ENCODE assay signal across 9 cellular contexts in genomic region chr2:216057688-216058193, GRCh38. TPM values are rescaled to one million over a fixed set of nuclear protein-coding genes. Genes with fewer than 3 reads are reported as not detected.
A peak's percentile ranks its signal among the peaks of the same experiment; 100 is the strongest.
DNase-seq lines count a peak whose midpoint lies in the region; ATAC-seq and TF ChIP-seq lines count a peak whose summit lies in the region.
"Had no signal": no experiment of that assay in that cellular context is flagged by ENCODE, and none has a peak within 500 bp of the region (broad histone marks: within the 10 kb centered on the region; RNA-seq: fewer than 3 reads in every experiment).

No MANE protein-coding gene starts in this region.

- intact Hi-C loops in CD8-positive, alpha-beta T cell (cut with DNase I, micrococcal nuclease) = loop anchor here in 1 of 2 experiments (1.0 to 2.0 kb wide), 3 partner anchors 23 to 57 kb away; partner anchors contain the start of genes PECR and TMEM169

- 87% methylated on average over 7 of the region's 7 CpGs for WGBS in HUES64

- peak overlapping the region; percentile 81 for H3K4me3 Mint-ChIP-seq in CD8-positive, alpha-beta T cell
- H3K4me3 Mint-ChIP-seq in activated CD8-positive, alpha-beta memory T cell treated with anti-CD3 and anti-CD28 coated beads, Interleukin-2, amount 10 ng/mL, durations not matched to agents 7 days and 5 days = peak overlapping the region; percentile 59

- H3K4me1 ChIP-seq in CD8-positive, alpha-beta T cell (ENCODE audit: insufficient read depth, low read length) = peaks cover 20% of the 10 kb centered on the region
- H3K4me1 ChIP-seq in HUES64 (ENCODE audit: insufficient read depth, low read length) (no peaks in the 10 kb centered on the region), foreskin keratinocyte (peaks cover 14% of the 10 kb centered on the region)

- no peaks in the 10 kb centered on the region for H3K9me3 Mint-ChIP-seq in CD8-positive, alpha-beta T cell
- no peaks in the 10 kb centered on the region for H3K9me3 Mint-ChIP-seq in activated CD8-positive, alpha-beta memory T cell treated with anti-CD3 and anti-CD28 coated beads, Interleukin-2, amount 10 ng/mL, durations not matched to agents 7 days and 5 days (ENCODE audit: low read depth)

- DNase-seq in CD8-positive, alpha-beta T cell = peak; percentile 22 to 80 (median 54)
- peak; percentile 84 for DNase-seq in activated CD8-positive, alpha-beta memory T cell treated with anti-CD3 and anti-CD28 coated beads, Interleukin-2, amount 10 ng/mL, durations not matched to agents 7 days and 5 days
- peak; percentile 42 to 66 for DNase-seq in foreskin keratinocyte
- peak; percentile 50 for DNase-seq in stimulated activated CD4-positive, alpha-beta T cell treated with anti-CD3 and anti-CD28 coated beads, Interleukin-4, amount 100 ng/mL, for 1 hour
- DNase-seq in NCI-H2227 (lab: John Stamatoyannopoulos, UW; ENCODE audit: unreplicated experiment) = no peak
- DNase-seq in retina = no peak

- no peaks in the 10 kb centered on the region for H3K36me3 ChIP-seq in CD8-positive, alpha-beta T cell (ENCODE audit: insufficient read depth, low read length)
- peaks cover 41% of the 10 kb centered on the region for H3K36me3 ChIP-seq in HUES64 (ENCODE audit: insufficient read depth, low read length)

- no peaks in the 10 kb centered on the region for H3K27me3 Mint-ChIP-seq in CD8-positive, alpha-beta T cell (ENCODE audit: low read depth)
- H3K27me3 Mint-ChIP-seq in activated CD8-positive, alpha-beta memory T cell treated with anti-CD3 and anti-CD28 coated beads, Interleukin-2, amount 10 ng/mL, durations not matched to agents 7 days and 5 days = no peaks in the 10 kb centered on the region

- H3K4me1 Mint-ChIP-seq in CD8-positive, alpha-beta T cell (ENCODE audit: low read depth) = peaks cover 32% of the 10 kb centered on the region
- H3K4me1 Mint-ChIP-seq in activated CD8-positive, alpha-beta memory T cell treated with anti-CD3 and anti-CD28 coated beads, Interleukin-2, amount 10 ng/mL, durations not matched to agents 7 days and 5 days = peaks cover 39% of the 10 kb centered on the region

- peak overlapping the region; percentile 80 for H3K27ac ChIP-seq in CD8-positive, alpha-beta T cell (ENCODE audit: low read depth, low read length)
- 0 out of 2 replicates have a peak overlapping the region, but pooled peaks have one; percentile 1 for H3K27ac ChIP-seq in HUES64 (ENCODE audit: low read depth, low read length)
- no peak overlapping the region for H3K27ac ChIP-seq in foreskin keratinocyte
- H3K27ac ChIP-seq: HL-60 had no signal

- H3K9ac ChIP-seq in HUES64 (ENCODE audit: low read depth, low read length) = no peak overlapping the region

- H3K27me3 ChIP-seq in CD8-positive, alpha-beta T cell (ENCODE audit: insufficient read depth, low read length) = no peaks in the 10 kb centered on the region
- H3K27me3 ChIP-seq in HUES64 (ENCODE audit: insufficient read depth, low read length) (no peaks in the 10 kb centered on the region), foreskin keratinocyte (no peaks in the 10 kb centered on the region)

- H3K36me3 Mint-ChIP-seq in CD8-positive, alpha-beta T cell = peaks cover 36% of the 10 kb centered on the region
- peaks cover 23% of the 10 kb centered on the region for H3K36me3 Mint-ChIP-seq in activated CD8-positive, alpha-beta memory T cell treated with anti-CD3 and anti-CD28 coated beads, Interleukin-2, amount 10 ng/mL, durations not matched to agents 7 days and 5 days

- peak overlapping the region; percentile 99 for H3K27ac Mint-ChIP-seq in CD8-positive, alpha-beta T cell
- H3K27ac Mint-ChIP-seq in activated CD8-positive, alpha-beta memory T cell treated with anti-CD3 and anti-CD28 coated beads, Interleukin-2, amount 10 ng/mL, durations not matched to agents 7 days and 5 days = peak overlapping the region; percentile 97

- peak overlapping the region; percentile 46 for H3K4me3 ChIP-seq in CD8-positive, alpha-beta T cell (ENCODE audit: low read depth, low read length)
- no peak overlapping the region for H3K4me3 ChIP-seq in HUES64 (ENCODE audit: low read length)

- no peak for TF ChIP-seq CTCF in CD8-positive, alpha-beta T cell (IDR thresholded peaks at IDR 0.05)
- no peak for TF ChIP-seq CTCF in foreskin keratinocyte (conservative IDR thresholded peaks at IDR 0.05)

- POLR2A ChIA-PET in CD8-positive, alpha-beta T cell (lab: Charles Lee) = interaction anchor here (0.9 to 2.2 kb wide), 6 partner anchors 12 to 56 kb away, joined by 3 to 14 read pairs (median 5); partner anchors contain the start of genes PECR, TMEM169 and XRCC5

- ATAC-seq in CD8-positive, alpha-beta T cell = peak; percentile 99
- ATAC-seq in GM21390 (IDR thresholded peaks at IDR 0.05; ENCODE audit: unreplicated experiment) (peak; percentile 85), foreskin keratinocyte (peak; percentile 68)
- peak; percentile 98 for ATAC-seq in activated CD8-positive, alpha-beta memory T cell treated with anti-CD3 and anti-CD28 coated beads, Interleukin-2, amount 10 ng/mL, durations not matched to agents 7 days and 5 days

- H3K9me3 ChIP-seq in CD8-positive, alpha-beta T cell (ENCODE audit: low read length) = no peaks in the 10 kb centered on the region
- 0 out of 2 replicates have a peak, but pooled peaks cover 2% of the 10 kb centered on the region for H3K9me3 ChIP-seq in HUES64 (ENCODE audit: insufficient read depth, low read depth, low read length)

- CTCF ChIA-PET in CD8-positive, alpha-beta T cell (lab: Charles Lee) = interaction anchor here (0.7 to 2.6 kb wide), 8 partner anchors 12 to 610 kb away, joined by 3 to 16 read pairs (median 4); partner anchors contain the start of gene XRCC5
- CTCF ChIA-PET in activated CD8-positive, alpha-beta memory T cell treated with anti-CD3 and anti-CD28 coated beads, Interleukin-2, amount 10 ng/mL, durations not matched to agents 7 days and 5 days (lab: Charles Lee) = interaction anchor here (1.2 to 5.7 kb wide), 10 partner anchors 10 to 56 kb away, joined by 3 to 46 read pairs (median 6); partner anchors contain the start of genes PECR, TMEM169 and XRCC5

RNA-seq across cellular contexts. Expression of gene PECR, which starts 23.9 kb away (rescaled TPM):
- 1 to 10 TPM; 5.9 to 6.4 TPM for total RNA-seq in CD8-positive, alpha-beta T cell
- 10.4 TPM for polyA plus RNA-seq in HUES64 (2013, experiment 1 of 2)
- 11.2 TPM for polyA plus RNA-seq in HUES64 (2013, experiment 2 of 2)
- 10 to 100 TPM; 21.6 to 31.9 TPM for total RNA-seq in activated CD8-positive, alpha-beta memory T cell treated with anti-CD3 and anti-CD28 coated beads, Interleukin-2, amount 10 ng/mL, durations not matched to agents 7 days and 5 days
- 8.1 and 8.6 TPM in 2 replicates for total RNA-seq in foreskin keratinocyte
- polyA plus RNA-seq in foreskin keratinocyte = 6.4 and 8.0 TPM in 2 replicates

RNA-seq across cellular contexts. Expression of gene TMEM169, which starts 24.0 kb away (rescaled TPM):
- not detected for total RNA-seq in CD8-positive, alpha-beta T cell
- 5.4 TPM for polyA plus RNA-seq in HUES64 (2013, experiment 1 of 2)
- polyA plus RNA-seq in HUES64 (2013, experiment 2 of 2) = 7.2 TPM
- 1 to 10 TPM in 1 of 2 experiments, under 1 TPM in 1; 0.75 to 1.1 TPM for total RNA-seq in activated CD8-positive, alpha-beta memory T cell treated with anti-CD3 and anti-CD28 coated beads, Interleukin-2, amount 10 ng/mL, durations not matched to agents 7 days and 5 days
- 0.11 TPM in 1 of 2 replicates, not detected in the other for total RNA-seq in foreskin keratinocyte
- polyA plus RNA-seq in foreskin keratinocyte = 0.04 TPM in 2 replicates

RNA-seq across cellular contexts. Expression of gene MREG, which starts 44.4 kb away (rescaled TPM):
- 1 to 10 TPM; 3.2 to 3.6 TPM for total RNA-seq in CD8-positive, alpha-beta T cell
- 17.1 TPM for polyA plus RNA-seq in HUES64 (2013, experiment 1 of 2)
- polyA plus RNA-seq in HUES64 (2013, experiment 2 of 2) = 13.8 TPM
- 10 to 100 TPM; 16.2 to 26.7 TPM for total RNA-seq in activated CD8-positive, alpha-beta memory T cell treated with anti-CD3 and anti-CD28 coated beads, Interleukin-2, amount 10 ng/mL, durations not matched to agents 7 days and 5 days
- total RNA-seq in foreskin keratinocyte = 23.5 and 25.9 TPM in 2 replicates
- 14.5 and 17.0 TPM in 2 replicates for polyA plus RNA-seq in foreskin keratinocyte

RNA-seq across cellular contexts. Expression of gene XRCC5, which starts 51.4 kb away (rescaled TPM):
- 100 to 1,000 TPM; 120 to 125 TPM for total RNA-seq in CD8-positive, alpha-beta T cell
- polyA plus RNA-seq in HUES64 (2013, experiment 1 of 2) = 433 TPM
- polyA plus RNA-seq in HUES64 (2013, experiment 2 of 2) = 418 TPM
- 100 to 1,000 TPM; 307 to 424 TPM for total RNA-seq in activated CD8-positive, alpha-beta memory T cell treated with anti-CD3 and anti-CD28 coated beads, Interleukin-2, amount 10 ng/mL, durations not matched to agents 7 days and 5 days
- total RNA-seq in foreskin keratinocyte = 290 and 298 TPM in 2 replicates
- polyA plus RNA-seq in foreskin keratinocyte = 161 and 180 TPM in 2 replicates

Comparison
In these comparisons a context has a peak if more than half of its experiments do, and no peak if none do; other contexts are left out.
1. DNase-seq: peak in CD8-positive, alpha-beta T cell (7 of 7), activated CD8-positive, alpha-beta memory T cell treated with anti-CD3 and anti-CD28 coated beads, Interleukin-2, amount 10 ng/mL, durations not matched to agents 7 days and 5 days (single experiment), foreskin keratinocyte (2 of 2) and stimulated activated CD4-positive, alpha-beta T cell treated with anti-CD3 and anti-CD28 coated beads, Interleukin-4, amount 100 ng/mL, for 1 hour (single experiment); none in NCI-H2227 (single experiment) and retina (single experiment).
2. Peak in every context shown above with its lines, with median percentiles within 50 percentile points of each other: ATAC-seq.